ENCODE assay signal across 8 cellular contexts in the genomic region with DNA sequence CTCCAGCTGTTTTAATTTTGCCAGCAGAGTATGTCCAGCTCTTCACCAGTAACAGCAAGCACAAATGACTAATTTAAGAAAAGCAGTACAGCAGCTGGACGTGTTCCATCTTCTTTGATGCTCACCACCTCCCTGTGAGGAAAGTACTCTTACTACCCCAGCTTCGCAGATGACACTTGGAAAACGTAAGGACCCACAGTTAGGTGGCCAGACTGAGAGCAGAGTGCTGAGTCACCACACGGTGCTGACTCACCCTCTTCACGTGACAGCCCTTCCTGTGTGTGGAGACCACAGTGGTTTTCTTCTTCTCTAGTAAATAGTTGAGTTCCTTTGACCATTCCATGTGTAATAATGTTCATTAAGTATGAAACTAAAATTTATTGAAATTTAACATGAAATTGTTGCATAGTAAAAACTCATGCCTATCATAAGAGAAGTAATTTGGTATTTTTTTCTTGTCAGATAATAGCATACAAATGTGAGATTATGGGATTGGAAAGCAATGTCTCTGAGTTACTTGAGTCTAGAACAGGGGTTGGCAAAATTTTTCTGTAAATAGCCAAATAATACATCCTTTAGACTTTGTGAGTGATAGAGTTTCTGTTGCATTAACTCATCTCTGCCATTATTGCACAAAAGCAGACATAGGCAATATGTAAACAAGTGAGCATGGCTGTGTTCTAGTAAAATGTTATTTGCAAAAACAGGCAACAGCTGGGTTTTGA.
DNase-seq lines count a peak whose midpoint lies in the region; ATAC-seq and TF ChIP-seq lines count a peak whose summit lies in the region.

No MANE protein-coding gene starts in this region.

- ATAC-seq in GM21390 (IDR thresholded peaks at IDR 0.05; ENCODE audit: unreplicated experiment) (peak; percentile 97), upper lobe of right lung (peak; percentile 95)

- intact Hi-C loops in posterior cingulate gyrus (cut with DNase I): no loop called here
- intact Hi-C loops in upper lobe of right lung (cut with DNase I): no loop called here

- no peaks in the 10 kb centered on the region for H3K9me3 ChIP-seq in upper lobe of right lung

- no peaks in the 10 kb centered on the region for H3K27me3 ChIP-seq in upper lobe of right lung

- H3K4me3 ChIP-seq in upper lobe of right lung: no peak overlapping the region

- H3K36me3 ChIP-seq in upper lobe of right lung: no peaks in the 10 kb centered on the region

- peaks cover 40% of the 10 kb centered on the region for H3K4me1 ChIP-seq in upper lobe of right lung

- DNase-seq in DMS153 (lab: John Stamatoyannopoulos, UW) (peak; percentile 54), HS-5 (ENCODE audit: low read depth) (peak; percentile 97), SHP77 treated with DMSO at 0.1 percent for 48 hours (lab: John Stamatoyannopoulos, UW) (peak; percentile 72), glomerular visceral epithelial cell (ENCODE audit: extremely low spot score) (peak; percentile 98), posterior cingulate gyrus (peak in 9 of 10 donors; percentile 46 to 95 (median 68)), upper lobe of right lung (peak; percentile 84)
- DNase-seq in activated naive CD4-positive, alpha-beta T cell treated with Interleukin-2 at 50 U/mL for 16 hours: peak; percentile 76

- no peak for TF ChIP-seq CTCF in upper lobe of right lung (IDR thresholded peaks at IDR 0.05)

- H3K27ac ChIP-seq in upper lobe of right lung: peak overlapping the region; percentile 56
